Comparison of ENCODE assay signal across 8 cellular contexts in genomic region chr16:352547-353403, GRCh38. TPM values are rescaled to one million over a fixed set of nuclear protein-coding genes. Genes with fewer than 3 reads are reported as not detected.
DNase-seq lines count a peak whose midpoint lies in the region; ATAC-seq and TF ChIP-seq lines count a peak whose summit lies in the region.

Gene AXIN1, minus strand, starts transcription at chr16:352723. Its CDS starts 5,698 bp downstream, at chr16:347025.

- peak within 1 kb of the TSS; percentile 82 for H3K4me3 ChIP-seq in GM12865 (ENCODE audit: low read depth, low read length)
- H3K4me3 ChIP-seq in upper lobe of left lung = peak within 1 kb of the TSS; percentile 71 to 90 (median 84)

- H3K4me1 ChIP-seq in upper lobe of left lung = peaks cover 7 to 45% (median 14%) of the 10 kb centered on the region in 4 donors

- TF ChIP-seq CTCF in GM12865 (IDR thresholded peaks at IDR 0.05; ENCODE audit: insufficient read depth, low read depth, low read length, missing control alignments) = peak; percentile 66
- peak; percentile 81 to 87 (median 84) for TF ChIP-seq CTCF in upper lobe of left lung (IDR thresholded peaks at IDR 0.05)

- H3K27ac ChIP-seq in upper lobe of left lung = peak within 1 kb of the TSS; percentile 72 to 89 (median 74)

- WGBS in upper lobe of left lung, 2 donors = 0 to 7% methylated on average over 1 to 51 of the region's 113 CpGs

- peak in 1 of 4 donors; percentile 71 for TF ChIP-seq POLR2A in upper lobe of left lung (IDR thresholded peaks at IDR 0.05)

- no peaks in the 10 kb centered on the region for H3K27me3 ChIP-seq in upper lobe of left lung

- H3K9me3 ChIP-seq in upper lobe of left lung = no peaks in the 10 kb centered on the region

- DNase-seq in GM12865 (ENCODE audit: low read depth) (peak; percentile 99), NCI-H1694 (lab: John Stamatoyannopoulos, UW) (peak; percentile 84), amniotic epithelial cell (ENCODE audit: low read depth) (peak; percentile 90), left cardiac atrium (peak; percentile 100), posterior vena cava (ENCODE audit: low spot score) (peak; percentile 99), upper lobe of left lung (peak; percentile 100)

- TF ChIP-seq EP300 in upper lobe of left lung (IDR thresholded peaks at IDR 0.05) = no peak

- intact Hi-C loops in T-helper 1 cell treated with Interleukin-12 subunit alpha and Interleukin-12 subunit beta and Interleukin-4 antibody, amounts not matched to agents 30 ng/mL and 1 ng/mL, for 36 hours (cut with micrococcal nuclease) = loop anchor here (1.0 to 2.0 kb wide), 10 partner anchors 18 to 332 kb away; partner anchors contain the start of genes FAM234A, JMJD8, LUC7L and MRPL28
- intact Hi-C loops in left cardiac atrium (cut with DNase I) = loop anchor here (5.0 to 10.0 kb wide), 2 partner anchors 108 to 120 kb away; partner anchors contain the start of gene FAM234A (in 1 of the 2)
- intact Hi-C loops in posterior vena cava (cut with DNase I) = no loop called here

- ATAC-seq in HG02798 (IDR thresholded peaks at IDR 0.05; ENCODE audit: poor library complexity, unreplicated experiment) (peak; percentile 74), left cardiac atrium (peak; percentile 94 to 95), upper lobe of left lung (ENCODE audit: low FRiP score in 2 of 2) (peak; percentile 94 to 98)

- peaks cover 0 to 6% (median 0%) of the 10 kb centered on the region in 4 donors for H3K36me3 ChIP-seq in upper lobe of left lung

RNA-seq across cellular contexts. Expression of gene AXIN1, which starts in this region (rescaled TPM):
- total RNA-seq in T-helper 1 cell treated with Interleukin-12 subunit alpha and Interleukin-12 subunit beta and Interleukin-4 antibody, amounts not matched to agents 30 ng/mL and 1 ng/mL, for 36 hours = 22.3 and 23.4 TPM in 2 replicates
- total RNA-seq in left cardiac atrium = 10 to 100 TPM; 10.9 to 12.3 TPM
- 10 to 100 TPM; 13.4 to 19.0 TPM for total RNA-seq in posterior vena cava
- total RNA-seq in upper lobe of left lung = 10 to 100 TPM; 26.8 to 45.9 (median 31.9) TPM

Comparison
In these comparisons a context has a peak if more than half of its experiments do, and no peak if none do; other contexts are left out.
1. Peak in every context shown above with its lines: DNase-seq, ATAC-seq, H3K4me3 ChIP-seq and H3K27ac ChIP-seq.
2. intact Hi-C loops: an anchor here in T-helper 1 cell treated with Interleukin-12 subunit alpha and Interleukin-12 subunit beta and Interleukin-4 antibody, amounts not matched to agents 30 ng/mL and 1 ng/mL, for 36 hours (1.0 to 2.0 kb wide) and left cardiac atrium (5.0 to 10.0 kb wide); none called in posterior vena cava.